Comparison of ENCODE assay signal across 9 cellular contexts in genomic region chr3:20043398-20043797, GRCh38.
DNase-seq lines count a peak whose midpoint lies in the region; ATAC-seq lines count a peak whose summit lies in the region.
"Had no signal": no experiment of that assay in that cellular context is flagged by ENCODE, and none has a peak within 500 bp of the region (broad histone marks: within the 10 kb centered on the region; RNA-seq: fewer than 3 reads in every experiment).

No MANE protein-coding gene starts in this region.

- H3K9me3 ChIP-seq in subcutaneous abdominal adipose tissue (ENCODE audit: control insufficient read depth in 5 of 5, low read length in 5 of 5), result no peaks in the 10 kb centered on the region

- peak overlapping the region; percentile 61 for H3K27ac ChIP-seq in caudate nucleus (ENCODE audit: low read depth, low read length)
- peak overlapping the region; percentile 87 for H3K27ac ChIP-seq in subcutaneous abdominal adipose tissue (ENCODE audit: low read depth, low read length)

- peaks cover 5 to 56% (median 50%) of the 10 kb centered on the region in 5 donors for H3K4me1 ChIP-seq in subcutaneous abdominal adipose tissue (ENCODE audit: control insufficient read depth in 5 of 5, insufficient read depth in 5 of 5, low read length in 5 of 5)

- DNase-seq in T-helper 9 cell (peak; percentile 44), caudate nucleus (lab: John Stamatoyannopoulos, UW) (peak in 43 of 61 donors; percentile 10 to 69 (median 34)), midbrain (lab: John Stamatoyannopoulos, UW) (peak; percentile 61), NCI-H146 treated with DMSO at 0.1 percent for 48 hours (lab: John Stamatoyannopoulos, UW; ENCODE audit: unreplicated experiment) (no peak), SHP77 (lab: John Stamatoyannopoulos, UW) (no peak)
- DNase-seq: IMR-90 had no signal

- H3K36me3 ChIP-seq in subcutaneous abdominal adipose tissue (ENCODE audit: control insufficient read depth in 5 of 5, insufficient read depth in 5 of 5, low read length in 5 of 5), result no peaks in the 10 kb centered on the region

- no peaks in the 10 kb centered on the region for H3K27me3 ChIP-seq in subcutaneous abdominal adipose tissue (ENCODE audit: control insufficient read depth in 5 of 5, insufficient read depth in 4 of 5, low read length in 5 of 5)

- ATAC-seq in GM18498 (IDR thresholded peaks at IDR 0.05; ENCODE audit: unreplicated experiment) (peak; percentile 29), HG03025 (IDR thresholded peaks at IDR 0.05; ENCODE audit: low FRiP score, unreplicated experiment) (peak; percentile 29)

- H3K9ac ChIP-seq in subcutaneous abdominal adipose tissue (ENCODE audit: low read length in 5 of 5), result peak overlapping the region in 4 of 5 donors; percentile 68 to 80 (median 68)

- peak overlapping the region in 4 of 5 donors; percentile 37 to 48 (median 40) for H3K4me3 ChIP-seq in subcutaneous abdominal adipose tissue (ENCODE audit: low read depth in 1 of 5, low read length in 5 of 5)

Comparison
In these comparisons a context has a peak if more than half of its experiments do, and no peak if none do; other contexts are left out.
1. DNase-seq: peak in T-helper 9 cell (single experiment), caudate nucleus (43 of 61) and midbrain (single experiment); none in NCI-H146 treated with DMSO at 0.1 percent for 48 hours (single experiment) and SHP77 (0 of 2).